Comparison of ENCODE assay signal across 12 cellular contexts in genomic region chr5:56985941-56986630, GRCh38. TPM values are rescaled to one million over a fixed set of nuclear protein-coding genes. Genes with fewer than 3 reads are reported as not detected.
DNase-seq lines count a peak whose midpoint lies in the region; ATAC-seq, FAIRE-seq and TF ChIP-seq lines count a peak whose summit lies in the region.
"Had no signal": no experiment of that assay in that cellular context is flagged by ENCODE, and none has a peak within 500 bp of the region (broad histone marks: within the 10 kb centered on the region; RNA-seq: fewer than 3 reads in every experiment).

No MANE protein-coding gene starts in this region.

- DNase-seq in GM12878 (ENCODE audit: low read depth, low spot score) (no peak), tibial nerve (ENCODE audit: low spot score in 2 of 2) (no peak), right atrium auricular region (ENCODE audit: low spot score) (no peak), BE2C (no peak), C1 segment of cervical spinal cord (lab: John Stamatoyannopoulos, UW) (no peak)
- DNase-seq: CD4-positive, alpha-beta T cell; NCI-H774 had no signal

- TF ChIP-seq POLR2A in GM12878 (IDR thresholded peaks at IDR 0.05; ENCODE audit: low read depth, low read length) = no peak
- TF ChIP-seq POLR2A in tibial nerve (IDR thresholded peaks at IDR 0.05) = no peak

- no peak overlapping the region; the same call in 1 of the 2 replicates for H3K4me2 ChIP-seq in GM12878 (ENCODE audit: control insufficient read depth, insufficient read depth)

- BruUV-seq in GM12878 (replicated peaks; lab: Mats Ljungman, UMichigan) = no TSS peak

- TF ChIP-seq RAD21 in GM12878 (IDR thresholded peaks at IDR 0.05; ENCODE audit: insufficient read depth, low read depth, low read length) = no peak

- 23% methylated on average over 3 of the region's 3 CpGs for WGBS in GM12878 (ENCODE audit: insufficient coverage, insufficient replicate concordance, low lambda C conversion rate, missing lambda C conversion rate)
- WGBS in tibial nerve, 2 donors = 76 to 78% methylated on average over 3 of the region's 3 CpGs

- H3K27ac ChIP-seq in GM12878 (ENCODE audit: control insufficient read depth, insufficient read depth) (no peak overlapping the region), tibial nerve (no peak overlapping the region), right atrium auricular region (no peak overlapping the region)
- H3K27ac ChIP-seq: epithelial cell of prostate had no signal

- H3K4me1 ChIP-seq in GM12878 (ENCODE audit: control insufficient read depth, insufficient read depth, low read length) = peaks cover 9% of the 10 kb centered on the region; the same call in 1 of the 2 replicates
- H3K4me1 ChIP-seq in tibial nerve = no peaks in the 10 kb centered on the region
- H3K4me1 ChIP-seq in right atrium auricular region = no peaks in the 10 kb centered on the region
- H3K4me1 ChIP-seq in BE2C = no peaks in the 10 kb centered on the region

- no peak for TF ChIP-seq EP300 in GM12878 (IDR thresholded peaks at IDR 0.05; ENCODE audit: borderline replicate concordance in 1 of 2, control insufficient read depth in 1 of 2, low read depth in 2 of 2, low read length in 2 of 2)
- no peak for TF ChIP-seq EP300 in tibial nerve (IDR thresholded peaks at IDR 0.05)

- H3K79me2 ChIP-seq in GM12878 (ENCODE audit: control insufficient read depth, insufficient read depth, low read length) = no peaks in the 10 kb centered on the region

- POLR2A ChIA-PET in GM12878 (lab: Charles Lee) = no interaction called here

- no peak overlapping the region for H2AFZ ChIP-seq in GM12878 (ENCODE audit: control insufficient read depth, low read depth, low read length)

- intact Hi-C loops in GM12878 (cut with micrococcal nuclease; ENCODE audit: unreplicated experiment) = no loop called here

- H3K4me3 ChIP-seq in GM12878 (no peak overlapping the region), tibial nerve (no peak overlapping the region), right atrium auricular region (no peak overlapping the region), BE2C (ENCODE audit: low read depth, low read length) (no peak overlapping the region)

- SMC1A ChIA-PET in GM12878 (lab: Charles Lee; ENCODE audit: uncharacterized antibody, unreplicated experiment) = no interaction called here

- RAD21 ChIA-PET in GM12878 (lab: Charles Lee; ENCODE audit: unreplicated experiment) = no interaction called here

- no peaks in the 10 kb centered on the region for H3K9me3 ChIP-seq in GM12878 (replicated peaks; ENCODE audit: control insufficient read depth, insufficient read depth, low read length)
- H3K9me3 ChIP-seq in tibial nerve = no peaks in the 10 kb centered on the region
- H3K9me3 ChIP-seq in right atrium auricular region = no peaks in the 10 kb centered on the region
- H3K9me3 ChIP-seq in BE2C = no peaks in the 10 kb centered on the region

- CTCF ChIA-PET in GM12878 (lab: Yijun Ruan, JAX) = no interaction called here

- TF ChIP-seq CTCF in GM12878 (IDR thresholded peaks at IDR 0.05 in 2 of 3, conservative IDR thresholded peaks at IDR 0.05 in 1 of 3; ENCODE audit: control insufficient read depth in 2 of 3, extremely low read depth in 1 of 3, insufficient read depth in 1 of 3, low read depth in 3 of 3, low read length in 3 of 3) = no peak
- TF ChIP-seq CTCF in tibial nerve (IDR thresholded peaks at IDR 0.05) = no peak
- TF ChIP-seq CTCF in right atrium auricular region (IDR thresholded peaks at IDR 0.05) = no peak
- TF ChIP-seq CTCF in BE2C (IDR thresholded peaks at IDR 0.05; ENCODE audit: low read depth, low read length) = no peak

- H3K27me3 ChIP-seq in GM12878 (replicated peaks in 1 of 2; ENCODE audit: control insufficient read depth in 2 of 2, insufficient read depth in 2 of 2, low read length in 1 of 2) (no peaks in the 10 kb centered on the region), tibial nerve (no peaks in the 10 kb centered on the region), right atrium auricular region (no peaks in the 10 kb centered on the region), BE2C (no peaks in the 10 kb centered on the region)

- H3K36me3 ChIP-seq in GM12878 (ENCODE audit: control insufficient read depth in 2 of 2, insufficient read depth in 2 of 2, low read length in 1 of 2) (no peaks in the 10 kb centered on the region), tibial nerve (no peaks in the 10 kb centered on the region), right atrium auricular region (no peaks in the 10 kb centered on the region), BE2C (no peaks in the 10 kb centered on the region)

- in situ Hi-C loops in GM12878 (cut with MboI) = no loop called here

- no peak overlapping the region for H3K9ac ChIP-seq in GM12878 (ENCODE audit: control insufficient read depth, insufficient read depth, low read length)

- no peaks in the 10 kb centered on the region for H4K20me1 ChIP-seq in GM12878 (ENCODE audit: control insufficient read depth, insufficient read depth)

- FAIRE-seq in GM12878 (lab: Jason Lieb, UNC) = peak; percentile 56
- FAIRE-seq: GM12892 had no signal

- ATAC-seq in GM18511 (IDR thresholded peaks at IDR 0.05; ENCODE audit: unreplicated experiment) = peak; percentile 51
- peak; percentile 60 for ATAC-seq in GM21825 (IDR thresholded peaks at IDR 0.05; ENCODE audit: unreplicated experiment)
- ATAC-seq in HG03558 (IDR thresholded peaks at IDR 0.05; ENCODE audit: extremely low read depth, unreplicated experiment) = peak; percentile 42
- ATAC-seq in GM12878 = peak; percentile 67

TF ChIP-seq in GM12878, 131 proteins besides CTCF, POLR2A, EP300 and RAD21:
- TF ChIP-seq IKZF2 (IDR thresholded peaks at IDR 0.05) (peak; percentile 35 to 39; a peak in 2 of 4 replicates), SPI1 (IDR thresholded peaks at IDR 0.05; ENCODE audit: borderline replicate concordance, insufficient read depth, low read depth, low read length) (peak; percentile 82), RUNX3 (IDR thresholded peaks at IDR 0.05; ENCODE audit: low read length) (peak; percentile 46; the same call in 1 of the 2 replicates), YBX1 (IDR thresholded peaks at IDR 0.05) (no peak), RB1 (IDR thresholded peaks at IDR 0.05; ENCODE audit: borderline replicate concordance) (no peak), EED (IDR thresholded peaks at IDR 0.05; ENCODE audit: low read depth) (0 out of 2 replicates have a peak, but pooled peaks have one; percentile 46)

RNA-seq across cellular contexts. Expression of gene MIER3, which starts 34.2 kb away (rescaled TPM):
- 21.6 and 25.9 TPM in 2 replicates for total RNA-seq in GM12878 (2013; cell fraction: nucleolus; rRNA removed)
- total RNA-seq in GM12878 (2014; rRNA removed) (7.9 and 11.1 TPM in 2 replicates), GM12878 (2014; rRNA removed; fragmentation: Illumina TruSeq; extraction: Trizol) (13.0 and 14.6 TPM in 2 replicates), GM12878 (2021) (10.3 and 13.2 TPM in 2 replicates), tibial nerve (10 to 100 TPM; 36.9 to 71.0 (median 48.8) TPM), right atrium auricular region (10 to 100 TPM; 11.2 to 20.4 TPM)
- 3.1 TPM for polyA plus RNA-seq in GM12878 (2011; ENCODE audit: low read depth)
- polyA plus RNA-seq in GM12878 (2011; rRNA removed) (13.8 and 17.9 TPM in 2 replicates), GM12878 (2014; fragmentation: Illumina TruSeq; extraction: Trizol) (8.7 and 11.0 TPM in 2 replicates), GM12878 (2014; fragmentation: Nextera tagmentation; extraction: Ambion mirVana) (1 to 10 TPM; 2.9 to 3.5 TPM), GM12878 (2014; rRNA removed) (4.7 and 8.5 TPM in 2 replicates), GM12878 (2016; fragmentation: Nextera tagmentation; extraction: Ambion mirVana) (1 to 10 TPM; 6.3 to 6.5 TPM)
- polyA plus RNA-seq in GM12878 (2011; cell fraction: cytosol; rRNA removed) = 6.6 and 6.9 TPM in 2 replicates
- polyA plus RNA-seq in GM12878 (2011; cell fraction: nucleus; rRNA removed) = 12.9 and 14.5 TPM in 2 replicates
- 5.2 and 5.4 TPM in 2 replicates for polyA plus RNA-seq in GM12878 (2012)
- 16.0 and 24.5 TPM in 2 replicates for polyA minus RNA-seq in GM12878 (2011; rRNA and poly(A)+ RNA removed)
- polyA minus RNA-seq in GM12878 (2011; cell fraction: cytosol; rRNA and poly(A)+ RNA removed) = 6.7 and 7.6 TPM in 2 replicates
- polyA minus RNA-seq in GM12878 (2011; cell fraction: nucleus; rRNA and poly(A)+ RNA removed) = 6.4 and 7.7 TPM in 2 replicates
- 13.7 TPM for polyA plus RNA-seq in BE2C (2012; ENCODE audit: insufficient read depth, insufficient read length, low read depth)
